Comparison of ENCODE assay signal across 21 cellular contexts in the genomic region with DNA sequence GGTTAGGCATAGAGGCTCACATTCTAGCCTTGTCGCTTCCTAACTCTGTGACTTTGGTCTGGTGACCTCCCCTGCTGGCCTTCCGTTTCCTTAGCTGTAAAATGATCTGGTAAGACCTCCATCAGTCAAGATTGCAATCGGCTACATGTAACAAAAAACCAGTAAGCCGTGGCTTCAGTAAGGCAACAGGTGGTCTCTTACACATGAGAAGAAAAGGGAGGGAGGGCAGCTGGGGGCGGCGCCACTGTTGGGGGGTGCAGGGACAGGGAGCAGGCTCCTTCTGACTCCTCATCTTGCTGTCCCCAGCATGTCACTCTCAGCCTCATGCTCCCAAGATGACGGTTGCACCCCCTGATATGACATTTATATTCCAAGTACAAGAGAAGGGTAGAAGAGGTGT.
DNase-seq lines count a peak whose midpoint lies in the region; ATAC-seq and TF ChIP-seq lines count a peak whose summit lies in the region.
"Had no signal": no experiment of that assay in that cellular context is flagged by ENCODE, and none has a peak within 500 bp of the region (broad histone marks: within the 10 kb centered on the region; RNA-seq: fewer than 3 reads in every experiment).

No MANE protein-coding gene starts in this region.

- no peak overlapping the region for H3K4me3 Mint-ChIP-seq in memory B cell
- no peak overlapping the region for H3K4me3 Mint-ChIP-seq in activated T-cell treated with anti-CD3 and anti-CD28 coated beads, Interleukin-2, amount 50 U/mL, for 24 hours
- H3K4me3 Mint-ChIP-seq: activated naive CD4-positive, alpha-beta T cell treated with anti-CD3 and anti-CD28 coated beads, Interleukin-2, amount 10 ng/mL, durations not matched to agents 7 days and 5 days; CD4-positive, CD25-positive, alpha-beta regulatory T cell had no signal

- H2BK15ac ChIP-seq in IMR-90 (ENCODE audit: low read depth, low read length), result no peak overlapping the region

- no peak overlapping the region for H3K18ac ChIP-seq in IMR-90 (ENCODE audit: low read depth, low read length)

- H4K20me1 ChIP-seq in BLaER1, result no peaks in the 10 kb centered on the region
- no peaks in the 10 kb centered on the region for H4K20me1 ChIP-seq in IMR-90 (ENCODE audit: insufficient read depth, low read length)
- H4K20me1 ChIP-seq in OCI-LY1 (ENCODE audit: insufficient read depth, low read length), result no peaks in the 10 kb centered on the region

- H4K8ac ChIP-seq in IMR-90 (ENCODE audit: low read depth in 2 of 2, low read length in 2 of 2), result peak overlapping the region in 1 of 2 experiments; percentile 24; a peak in 2 of 4 replicates

- TF ChIP-seq CTCF in IMR-90 (conservative IDR thresholded peaks at IDR 0.05; ENCODE audit: low read depth, low read length), result no peak
- no peak for TF ChIP-seq CTCF in OCI-LY1 (IDR thresholded peaks at IDR 0.05; ENCODE audit: low read length)

- H3K9me3 ChIP-seq in BLaER1 (no peaks in the 10 kb centered on the region), IMR-90 (ENCODE audit: control insufficient read depth, insufficient read depth, low read length) (no peaks in the 10 kb centered on the region), OCI-LY1 (ENCODE audit: low read length) (no peaks in the 10 kb centered on the region)
- H3K9me3 ChIP-seq: A549, ascending aorta, lower lobe of right lung, thyroid gland had no signal

- H3K27ac Mint-ChIP-seq in memory B cell, result peak overlapping the region; percentile 14
- no peak overlapping the region for H3K27ac Mint-ChIP-seq in activated T-cell treated with anti-CD3 and anti-CD28 coated beads, Interleukin-2, amount 50 U/mL, for 24 hours
- H3K27ac Mint-ChIP-seq: activated naive CD4-positive, alpha-beta T cell treated with anti-CD3 and anti-CD28 coated beads, Interleukin-2, amount 10 ng/mL, durations not matched to agents 7 days and 5 days; CD4-positive, CD25-positive, alpha-beta regulatory T cell had no signal

- WGBS in IMR-90 (ENCODE audit: extremely low coverage in 2 of 2, insufficient read length in 1 of 2), 2 experiments, result 85% methylated on average over 2 of the region's 7 CpGs; no CpG with 5 or more reads in 1 of the 2 experiments

- H2AFZ ChIP-seq in IMR-90 (replicated peaks; ENCODE audit: low read length, poor library complexity), result no peak overlapping the region
- H2AFZ ChIP-seq in OCI-LY1 (ENCODE audit: low read length), result no peak overlapping the region

- H3K9me1 ChIP-seq in IMR-90 (ENCODE audit: insufficient read depth, low read length), result peaks cover 5% of the 10 kb centered on the region; the same call in 1 of the 2 replicates

- dilution Hi-C loops in IMR-90 (cut with HindIII; ENCODE audit: low sequenced_read_pairs, unreplicated experiment), result no loop called here

- H3K4me1 Mint-ChIP-seq in memory B cell, result peaks cover 21% of the 10 kb centered on the region
- peaks cover 22% of the 10 kb centered on the region for H3K4me1 Mint-ChIP-seq in activated T-cell treated with anti-CD3 and anti-CD28 coated beads, Interleukin-2, amount 50 U/mL, for 24 hours (ENCODE audit: low read depth)

- peaks cover 14 to 86% of the 10 kb centered on the region in 2 experiments for H3K79me1 ChIP-seq in IMR-90 (ENCODE audit: low read depth in 1 of 2, low read length in 2 of 2)

- H4K5ac ChIP-seq in IMR-90 (ENCODE audit: low read depth, low read length), result no peak overlapping the region

- H3F3A ChIP-seq in OCI-LY1 (ENCODE audit: insufficient read depth, low read length), result peaks cover 5% of the 10 kb centered on the region; the same call in 1 of the 2 replicates

- H3K27me3 ChIP-seq in BLaER1 (no peaks in the 10 kb centered on the region), IMR-90 (ENCODE audit: control insufficient read depth, insufficient read depth, low read length) (no peaks in the 10 kb centered on the region), OCI-LY1 (ENCODE audit: insufficient read depth, low read length) (no peaks in the 10 kb centered on the region)
- H3K27me3 ChIP-seq: ascending aorta, thyroid gland had no signal

- H3K27ac ChIP-seq in BLaER1 (peak overlapping the region; percentile 18; the same call in 1 of the 2 replicates), IMR-90 (ENCODE audit: insufficient read depth, low read length) (no peak overlapping the region), OCI-LY1 (ENCODE audit: low read depth, low read length, poor library complexity, severe bottlenecking) (peak overlapping the region; percentile 82), substantia nigra (ENCODE audit: low read depth, low read length, poor library complexity, severe bottlenecking) (no peak overlapping the region)
- H3K27ac ChIP-seq: A549, ascending aorta, lower lobe of right lung had no signal

- no TSS peak for BruUV-seq in IMR-90 (replicated peaks; lab: Mats Ljungman, UMichigan)

- peak overlapping the region; percentile 10 for H2BK120ac ChIP-seq in IMR-90 (ENCODE audit: low read depth, low read length)

- intact Hi-C loops in IMR-90 (cut with micrococcal nuclease), result no loop called here

- H2BK5ac ChIP-seq in IMR-90 (ENCODE audit: low read depth, low read length, poor library complexity, severe bottlenecking), result no peak overlapping the region

- POLR2A ChIA-PET in IMR-90 (lab: Charles Lee; ENCODE audit: unreplicated experiment), result no interaction called here

- no peak overlapping the region for H4K91ac ChIP-seq in IMR-90 (ENCODE audit: insufficient read depth, low read depth, low read length)

- in situ Hi-C loops in IMR-90 (cut with MboI; ENCODE audit: low sequenced_read_pairs), result no loop called here

- H3K9me2 ChIP-seq in OCI-LY1 (ENCODE audit: low read depth, low read length), result no peaks in the 10 kb centered on the region

- ATAC-seq in IMR-90 (ENCODE audit: low read depth) (no peak), memory B cell (ENCODE audit: low read depth) (no peak)
- ATAC-seq: lower lobe of right lung, Panc1 had no signal

- DNase-seq in IMR-90 (no peak), memory B cell (ENCODE audit: low spot score in 2 of 2) (no peak), substantia nigra (lab: John Stamatoyannopoulos, UW) (no peak), UCSD-AML1 (lab: John Stamatoyannopoulos, UW; ENCODE audit: unreplicated experiment) (no peak), NCI-H345 (lab: John Stamatoyannopoulos, UW) (no peak)
- DNase-seq in activated T-cell treated with anti-CD3 and anti-CD28 coated beads, Interleukin-2, amount 50 U/mL, for 24 hours, result no peak
- DNase-seq: activated CD4-positive, alpha-beta T cell treated with anti-CD3 and anti-CD28 coated beads, Interleukin-2, amount 50 U/mL, for 4 hours; activated naive CD4-positive, alpha-beta T cell treated with anti-CD3 and anti-CD28 coated beads, Interleukin-2, amount 10 ng/mL, durations not matched to agents 7 days and 5 days; activated T-cell treated with anti-CD3 and anti-CD28 coated beads, Interleukin-2, amount 50 U/mL, for 1 hour; CD4-positive, CD25-positive, alpha-beta regulatory T cell; effector memory CD4-positive, alpha-beta T cell; glutamatergic neuron; lower lobe of right lung; naive thymus-derived CD8-positive, alpha-beta T cell; NCI-H2029 had no signal

- H2AK5ac ChIP-seq in IMR-90 (ENCODE audit: low read depth, low read length), result peak overlapping the region; percentile 64; the same call in 1 of the 2 replicates

- H3K23ac ChIP-seq in IMR-90 (ENCODE audit: low read depth, low read length), result no peak overlapping the region; the same call in 1 of the 2 replicates

- no peak for TF ChIP-seq POLR2A in IMR-90 (IDR thresholded peaks at IDR 0.05; ENCODE audit: low read depth, low read length)

- no peak for TF ChIP-seq RAD21 in IMR-90 (IDR thresholded peaks at IDR 0.05; ENCODE audit: low read length)

- CTCF ChIA-PET in IMR-90 (lab: Yijun Ruan, JAX), result interaction anchor here (1.5 kb wide), 1 partner anchor 11 kb away, joined by 5 read pairs; no protein-coding TSS in a partner anchor

- no peak overlapping the region for H3K56ac ChIP-seq in IMR-90 (ENCODE audit: extremely low read depth, insufficient read depth, low read length)

- no peaks in the 10 kb centered on the region for H3K9me3 Mint-ChIP-seq in memory B cell
- no peaks in the 10 kb centered on the region for H3K9me3 Mint-ChIP-seq in activated T-cell treated with anti-CD3 and anti-CD28 coated beads, Interleukin-2, amount 50 U/mL, for 24 hours
- H3K9me3 Mint-ChIP-seq: activated naive CD4-positive, alpha-beta T cell treated with anti-CD3 and anti-CD28 coated beads, Interleukin-2, amount 10 ng/mL, durations not matched to agents 7 days and 5 days; CD4-positive, CD25-positive, alpha-beta regulatory T cell; naive thymus-derived CD8-positive, alpha-beta T cell had no signal

- H2AK9ac ChIP-seq in IMR-90 (replicated peaks; ENCODE audit: low read depth, low read length, poor library complexity), result no peak overlapping the region

- H3K4me2 ChIP-seq in BLaER1 (no peak overlapping the region), IMR-90 (ENCODE audit: low read depth, low read length) (no peak overlapping the region), OCI-LY1 (ENCODE audit: low read length) (peak overlapping the region; percentile 26; the same call in 1 of the 2 replicates)
- H3K4me2 ChIP-seq: A549 had no signal

- no peak overlapping the region for H3K4ac ChIP-seq in IMR-90 (ENCODE audit: low read depth, low read length)

- no peaks in the 10 kb centered on the region for H3K79me2 ChIP-seq in OCI-LY1 (ENCODE audit: insufficient read depth, low read length)

- H3K4me1 ChIP-seq in BLaER1 (peaks cover 55% of the 10 kb centered on the region), IMR-90 (ENCODE audit: control insufficient read depth, insufficient read depth, low read length) (peaks cover 11% of the 10 kb centered on the region), OCI-LY1 (ENCODE audit: insufficient read depth, low read length, severe bottlenecking) (peaks cover 52% of the 10 kb centered on the region)
- H3K4me1 ChIP-seq: ascending aorta had no signal

- H3K36me3 Mint-ChIP-seq in memory B cell, result peaks cover 7% of the 10 kb centered on the region
- no peaks in the 10 kb centered on the region for H3K36me3 Mint-ChIP-seq in activated T-cell treated with anti-CD3 and anti-CD28 coated beads, Interleukin-2, amount 50 U/mL, for 24 hours (ENCODE audit: low read depth)

- no peaks in the 10 kb centered on the region; the same call in 1 of the 2 replicates for H3K36me3 ChIP-seq in BLaER1
- H3K36me3 ChIP-seq in IMR-90 (ENCODE audit: control insufficient read depth, insufficient read depth, low read length), result no peaks in the 10 kb centered on the region
- H3K36me3 ChIP-seq in OCI-LY1 (ENCODE audit: insufficient read depth, low read length), result no peaks in the 10 kb centered on the region
- H3K36me3 ChIP-seq: ascending aorta, lower lobe of right lung, thyroid gland had no signal

- no peaks in the 10 kb centered on the region for H3K27me3 Mint-ChIP-seq in memory B cell
- no peaks in the 10 kb centered on the region for H3K27me3 Mint-ChIP-seq in activated T-cell treated with anti-CD3 and anti-CD28 coated beads, Interleukin-2, amount 50 U/mL, for 24 hours
- H3K27me3 Mint-ChIP-seq: activated naive CD4-positive, alpha-beta T cell treated with anti-CD3 and anti-CD28 coated beads, Interleukin-2, amount 10 ng/mL, durations not matched to agents 7 days and 5 days; CD4-positive, CD25-positive, alpha-beta regulatory T cell; naive thymus-derived CD8-positive, alpha-beta T cell had no signal

- no peak overlapping the region for H2BK20ac ChIP-seq in IMR-90 (ENCODE audit: low read depth, low read length)

- H3K9ac ChIP-seq in BLaER1 (no peak overlapping the region), IMR-90 (ENCODE audit: low read depth, low read length) (no peak overlapping the region), OCI-LY1 (ENCODE audit: low read length) (peak overlapping the region; percentile 44; the same call in 1 of the 2 replicates)

- H3K4me3 ChIP-seq in BLaER1 (no peak overlapping the region), IMR-90 (ENCODE audit: insufficient read depth, low read depth, low read length) (no peak overlapping the region), OCI-LY1 (ENCODE audit: low read depth, low read length, poor library complexity, severe bottlenecking) (no peak overlapping the region)
- H3K4me3 ChIP-seq: A549, ascending aorta, lower lobe of right lung, thyroid gland had no signal

- H3K14ac ChIP-seq in IMR-90 (replicated peaks; ENCODE audit: low read depth, low read length), result peak overlapping the region; percentile 46; the same call in 1 of the 2 replicates

Comparison
In these comparisons a context has a peak if more than half of its experiments do, and no peak if none do; other contexts are left out.
1. H3K27ac ChIP-seq: peak in BLaER1 (single experiment) and OCI-LY1 (single experiment); none in IMR-90 (single experiment) and substantia nigra (single experiment).